Comparison of ENCODE assay signal across 8 cellular contexts in genomic region chr1:15426492-15427279, GRCh38. TPM values are rescaled to one million over a fixed set of nuclear protein-coding genes. Genes with fewer than 3 reads are reported as not detected.
DNase-seq lines count a peak whose midpoint lies in the region; ATAC-seq and TF ChIP-seq lines count a peak whose summit lies in the region.

No MANE protein-coding gene starts in this region.

- TF ChIP-seq CTCF in esophagus muscularis mucosa (IDR thresholded peaks at IDR 0.05) (peak; percentile 43 to 70 (median 45)), omental fat pad (IDR thresholded peaks at IDR 0.05) (no peak), left lung (IDR thresholded peaks at IDR 0.05) (peak in 1 of 2 donors; percentile 18)

- intact Hi-C loops in esophagus muscularis mucosa (cut with DNase I), result no loop called here
- intact Hi-C loops in left lung (cut with DNase I), result no loop called here

- DNase-seq in EH (ENCODE audit: low read depth) (peak; percentile 47), SW480 (ENCODE audit: low spot score) (peak; percentile 51), esophagus muscularis mucosa (ENCODE audit: extremely low spot score) (no peak), omental fat pad (ENCODE audit: low spot score) (no peak), NCI-H1105 (lab: John Stamatoyannopoulos, UW) (no peak), NCI-H526 treated with DMSO at 0.1 percent for 48 hours (lab: John Stamatoyannopoulos, UW) (no peak), left lung (no peak)

- H3K4me3 ChIP-seq in esophagus muscularis mucosa (peak overlapping the region; percentile 33 to 41 (median 36)), left lung (no peak overlapping the region)

- H3K9me3 ChIP-seq in esophagus muscularis mucosa, result no peaks in the 10 kb centered on the region
- no peaks in the 10 kb centered on the region for H3K9me3 ChIP-seq in left lung

- TF ChIP-seq POLR2A in esophagus muscularis mucosa (IDR thresholded peaks at IDR 0.05; ENCODE audit: low read depth), result no peak

- no peaks in the 10 kb centered on the region for H3K27me3 ChIP-seq in esophagus muscularis mucosa
- no peaks in the 10 kb centered on the region for H3K27me3 ChIP-seq in left lung

- 79% methylated on average over 13 of the region's 30 CpGs for WGBS in esophagus muscularis mucosa

- H3K4me1 ChIP-seq in esophagus muscularis mucosa (peaks cover 17 to 34% (median 28%) of the 10 kb centered on the region in 4 donors), left lung (peaks cover 0 to 83% of the 10 kb centered on the region in 2 donors)

- peaks cover 5 to 56% (median 40%) of the 10 kb centered on the region in 4 donors for H3K36me3 ChIP-seq in esophagus muscularis mucosa
- H3K36me3 ChIP-seq in left lung, result peaks cover 0 to 80% of the 10 kb centered on the region in 2 donors

- H3K27ac ChIP-seq in esophagus muscularis mucosa (replicated peaks in 1 of 4), result peak overlapping the region; percentile 38 to 71 (median 64)
- no peak overlapping the region for H3K27ac ChIP-seq in left lung

- ATAC-seq in omental fat pad (ENCODE audit: low FRiP score) (peak; percentile 60), GM19455 (IDR thresholded peaks at IDR 0.05; ENCODE audit: unreplicated experiment) (no peak), left lung (no peak)

- TF ChIP-seq EP300 in esophagus muscularis mucosa (IDR thresholded peaks at IDR 0.05), result no peak

RNA-seq across cellular contexts. Expression of gene CTRC, which starts 11.6 kb away (rescaled TPM):
- total RNA-seq in esophagus muscularis mucosa (under 1 TPM in 1 of 4 donors, not detected in 3; 0.66 TPM), omental fat pad (under 1 TPM in 2 of 4 donors, not detected in 2; 0.36 to 0.74 TPM), left lung (under 1 TPM in 1 of 2 donors, not detected in 1; 0.81 TPM)

RNA-seq across cellular contexts. Expression of gene EFHD2, which starts 17.0 kb away (rescaled TPM):
- total RNA-seq in esophagus muscularis mucosa (10 to 100 TPM; 30.3 to 57.4 (median 55.2) TPM), omental fat pad (100 to 1,000 TPM in 1 of 4 donors, 10 to 100 TPM in 3; 35.6 to 120 (median 54.4) TPM), left lung (100 to 1,000 TPM in 1 of 2 donors, 10 to 100 TPM in 1; 44.6 to 107 TPM)

RNA-seq across cellular contexts. Expression of gene CELA2A, which starts 29.8 kb away (rescaled TPM):
- total RNA-seq in esophagus muscularis mucosa (not detected), omental fat pad (not detected), left lung (not detected)

RNA-seq across cellular contexts. Expression of gene CELA2B, which starts 49.2 kb away (rescaled TPM):
- not detected for total RNA-seq in esophagus muscularis mucosa
- total RNA-seq in omental fat pad, result not detected
- under 1 TPM in 1 of 2 donors, not detected in 1; 0.63 TPM for total RNA-seq in left lung

Comparison
In these comparisons a context has a peak if more than half of its experiments do, and no peak if none do; other contexts are left out.
1. DNase-seq: peak in EH (single experiment) and SW480 (single experiment); none in esophagus muscularis mucosa (single experiment), omental fat pad (single experiment), NCI-H1105 (single experiment), NCI-H526 treated with DMSO at 0.1 percent for 48 hours (single experiment) and left lung (0 of 2).
2. H3K27ac ChIP-seq: peak in esophagus muscularis mucosa (4 of 4); none in left lung (0 of 2).
3. H3K4me3 ChIP-seq: peak in esophagus muscularis mucosa (4 of 4); none in left lung (0 of 2).
4. CTCF ChIP-seq: peak in esophagus muscularis mucosa (3 of 3); none in omental fat pad (0 of 3).